Comparison of ENCODE assay signal across 31 cellular contexts in the genomic region with DNA sequence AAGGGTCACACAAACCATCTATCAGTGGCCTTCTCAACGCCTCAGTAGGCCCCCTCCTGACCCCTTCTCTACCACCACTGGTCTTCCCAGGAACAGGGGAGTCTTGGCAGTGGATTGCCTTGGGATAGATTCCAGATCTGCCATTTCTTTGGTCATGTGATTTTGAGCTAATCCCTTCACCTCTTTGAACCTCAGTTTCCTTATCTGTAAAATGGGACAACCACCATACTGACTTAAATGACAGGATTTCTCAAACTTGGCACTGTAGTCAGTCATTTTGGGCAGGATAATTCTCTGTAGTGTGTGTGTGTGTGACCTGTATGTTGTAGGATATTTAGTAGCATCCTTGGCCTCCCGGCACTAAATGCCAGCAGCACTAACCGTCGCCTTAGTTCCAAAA.
"Had no signal": no experiment of that assay in that cellular context is flagged by ENCODE, and none has a peak within 500 bp of the region (broad histone marks: within the 10 kb centered on the region; RNA-seq: fewer than 3 reads in every experiment).

No MANE protein-coding gene starts in this region.

- ATAC-seq: naive thymus-derived CD8-positive, alpha-beta T cell; natural killer cell treated with Interleukin-12 subunit alpha and Interleukin-12 subunit beta and Interleukin-15 and Interleukin-18, amount 100 ng/mL, for 72 hours; psoas muscle; right cardiac atrium; sciatic nerve; stimulated activated memory B cell treated with anti-CD40 and anti-IgM and Interleukin-4, amounts not matched to agents 10 μg/mL and 1 μg/mL and 100 μg/mL, for 72 hours had no signal

- H3K27ac Mint-ChIP-seq: naive thymus-derived CD8-positive, alpha-beta T cell; natural killer cell treated with Interleukin-12 subunit alpha and Interleukin-12 subunit beta and Interleukin-15 and Interleukin-18, amount 100 ng/mL, for 72 hours; nephron progenitor cell; progenitor cell of endocrine pancreas; stimulated activated memory B cell treated with anti-CD40 and anti-IgM and Interleukin-4, amounts not matched to agents 10 μg/mL and 1 μg/mL and 100 μg/mL, for 72 hours; stimulated activated naive CD8-positive, alpha-beta T cell treated with anti-CD3 and anti-CD28 coated beads, Interleukin-15, Interleukin-2, amounts not matched to agents 100 ng/mL and 50 ng/mL, for 24 hours had no signal

- H3K36me3 ChIP-seq: ovary, spleen, stomach, thoracic aorta, thyroid gland, tibial nerve, upper lobe of left lung, vagina had no signal

- H3K9me3 ChIP-seq: ovary, psoas muscle, spleen, stomach, thoracic aorta, thyroid gland, tibial nerve, upper lobe of left lung, vagina had no signal

- H3K27ac ChIP-seq: ovary, parathyroid adenoma, psoas muscle, skin epidermis, spleen, stomach, thoracic aorta, thyroid gland, tibial nerve, upper lobe of left lung, vagina had no signal

- H3K27me3 ChIP-seq: ovary, thyroid gland, upper lobe of left lung, vagina had no signal

- H3K9me3 Mint-ChIP-seq: naive thymus-derived CD8-positive, alpha-beta T cell; natural killer cell treated with Interleukin-12 subunit alpha and Interleukin-12 subunit beta and Interleukin-15 and Interleukin-18, amount 100 ng/mL, for 72 hours; nephron progenitor cell; neural crest cell; stimulated activated memory B cell treated with anti-CD40 and anti-IgM and Interleukin-4, amounts not matched to agents 10 μg/mL and 1 μg/mL and 100 μg/mL, for 72 hours; stimulated activated naive CD8-positive, alpha-beta T cell treated with anti-CD3 and anti-CD28 coated beads, Interleukin-15, Interleukin-2, amounts not matched to agents 100 ng/mL and 50 ng/mL, for 24 hours had no signal

- H3K4me3 Mint-ChIP-seq: naive thymus-derived CD8-positive, alpha-beta T cell; natural killer cell treated with Interleukin-12 subunit alpha and Interleukin-12 subunit beta and Interleukin-15 and Interleukin-18, amount 100 ng/mL, for 72 hours; nephron progenitor cell; neural crest cell; stimulated activated memory B cell treated with anti-CD40 and anti-IgM and Interleukin-4, amounts not matched to agents 10 μg/mL and 1 μg/mL and 100 μg/mL, for 72 hours; stimulated activated naive CD8-positive, alpha-beta T cell treated with anti-CD3 and anti-CD28 coated beads, Interleukin-15, Interleukin-2, amounts not matched to agents 100 ng/mL and 50 ng/mL, for 24 hours had no signal

- H3K4me3 ChIP-seq: ovary, psoas muscle, skin epidermis, smooth muscle cell, spleen, stomach, thoracic aorta, thyroid gland, tibial nerve, upper lobe of left lung, vagina had no signal

- H3K9ac ChIP-seq: parathyroid adenoma had no signal

- FAIRE-seq: urothelium cell line had no signal

- H3K36me3 Mint-ChIP-seq: naive thymus-derived CD8-positive, alpha-beta T cell; natural killer cell treated with Interleukin-12 subunit alpha and Interleukin-12 subunit beta and Interleukin-15 and Interleukin-18, amount 100 ng/mL, for 72 hours; stimulated activated memory B cell treated with anti-CD40 and anti-IgM and Interleukin-4, amounts not matched to agents 10 μg/mL and 1 μg/mL and 100 μg/mL, for 72 hours had no signal

- H3K4me1 Mint-ChIP-seq: naive thymus-derived CD8-positive, alpha-beta T cell; stimulated activated memory B cell treated with anti-CD40 and anti-IgM and Interleukin-4, amounts not matched to agents 10 μg/mL and 1 μg/mL and 100 μg/mL, for 72 hours had no signal

- H3K4me1 ChIP-seq: spleen, thyroid gland, upper lobe of left lung had no signal

- DNase-seq: naive thymus-derived CD8-positive, alpha-beta T cell; nephron progenitor cell; occipital lobe; ovary; posterior cingulate gyrus; spleen; stimulated activated CD4-positive, alpha-beta T cell treated with anti-CD3 and anti-CD28 coated beads, Interleukin-12 subunit alpha, Interleukin-12 subunit beta, amount 100 ng/mL, for 4 hours; stimulated activated CD4-positive, alpha-beta T cell treated with anti-CD3 and anti-CD28 coated beads, Interleukin-1b, Interleukin-23, amount 100 ng/mL, for 48 hours; stimulated activated CD4-positive, alpha-beta T cell treated with anti-CD3 and anti-CD28 coated beads, Interleukin-4, amount 100 ng/mL, for 1 hour; stimulated activated CD4-positive, alpha-beta T cell treated with anti-CD3 and anti-CD28 coated beads, Interleukin-4, amount 100 ng/mL, for 4 hours; stimulated activated CD8-positive, alpha-beta memory T cell treated with anti-CD3 and anti-CD28 coated beads, Interleukin-4, amount 100 ng/mL, for 48 hours; stimulated activated naive CD4-positive, alpha-beta T cell treated with Interleukin-2 at 50 U/mL for 16 hours; stomach; thyroid gland; trophoblast cell; upper lobe of left lung had no signal

- H3K4me2 ChIP-seq: smooth muscle cell had no signal

- H3K79me2 ChIP-seq: parathyroid adenoma had no signal
